1 cellular context compared by ENCODE assay signal in the genomic region with DNA sequence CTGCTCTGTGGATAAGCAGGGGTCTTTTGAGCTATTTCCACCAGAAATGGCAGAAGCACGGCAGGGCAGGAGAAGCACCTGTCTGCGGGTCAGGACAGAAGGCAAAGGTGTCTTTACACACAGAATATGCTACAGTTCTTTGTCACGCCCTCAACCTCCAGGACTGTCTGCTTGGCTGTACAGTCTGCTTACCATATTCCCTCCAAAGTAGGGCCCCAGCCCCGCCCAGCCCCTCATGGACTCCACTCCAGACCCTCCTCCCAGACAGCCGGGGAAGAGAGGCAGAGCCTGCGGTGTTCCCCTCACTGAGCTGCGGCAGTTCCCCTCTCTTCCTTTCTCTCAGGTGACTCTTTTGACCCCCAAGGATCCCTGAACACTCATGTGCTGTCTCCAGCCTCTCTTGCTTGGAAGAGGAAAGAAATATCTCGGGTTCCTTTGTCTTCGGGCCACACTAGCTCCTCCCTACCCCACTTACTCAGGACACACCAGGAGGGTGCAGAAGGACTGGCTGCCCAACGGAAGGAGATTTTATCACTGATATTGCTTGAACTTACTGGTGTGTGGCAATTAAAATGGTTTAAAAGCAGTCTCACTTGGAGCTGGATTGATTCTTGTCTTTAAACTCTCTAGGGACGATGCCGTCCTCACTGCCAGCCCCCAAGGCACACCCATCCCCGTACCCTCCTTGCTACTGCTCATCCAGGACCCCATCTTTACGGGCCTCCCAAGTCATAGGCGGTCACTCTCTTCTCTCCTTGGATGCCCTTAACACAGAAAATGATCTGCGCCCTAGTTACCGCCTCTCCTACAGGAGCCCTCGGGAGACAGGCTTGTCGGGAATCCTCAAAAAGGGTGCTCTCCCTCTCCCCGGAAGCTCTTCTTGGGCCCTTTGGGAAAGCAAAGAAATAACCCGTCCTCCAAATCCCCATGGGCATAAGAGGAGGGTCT.
TF ChIP-seq lines count a peak whose summit lies in the region.

No MANE protein-coding gene starts in this region.

TF ChIP-seq in WTC11, 78 proteins besides CTCF, POLR2A, EP300 and RAD21 (continued from another document):
- TF ChIP-seq, protein P1, sequence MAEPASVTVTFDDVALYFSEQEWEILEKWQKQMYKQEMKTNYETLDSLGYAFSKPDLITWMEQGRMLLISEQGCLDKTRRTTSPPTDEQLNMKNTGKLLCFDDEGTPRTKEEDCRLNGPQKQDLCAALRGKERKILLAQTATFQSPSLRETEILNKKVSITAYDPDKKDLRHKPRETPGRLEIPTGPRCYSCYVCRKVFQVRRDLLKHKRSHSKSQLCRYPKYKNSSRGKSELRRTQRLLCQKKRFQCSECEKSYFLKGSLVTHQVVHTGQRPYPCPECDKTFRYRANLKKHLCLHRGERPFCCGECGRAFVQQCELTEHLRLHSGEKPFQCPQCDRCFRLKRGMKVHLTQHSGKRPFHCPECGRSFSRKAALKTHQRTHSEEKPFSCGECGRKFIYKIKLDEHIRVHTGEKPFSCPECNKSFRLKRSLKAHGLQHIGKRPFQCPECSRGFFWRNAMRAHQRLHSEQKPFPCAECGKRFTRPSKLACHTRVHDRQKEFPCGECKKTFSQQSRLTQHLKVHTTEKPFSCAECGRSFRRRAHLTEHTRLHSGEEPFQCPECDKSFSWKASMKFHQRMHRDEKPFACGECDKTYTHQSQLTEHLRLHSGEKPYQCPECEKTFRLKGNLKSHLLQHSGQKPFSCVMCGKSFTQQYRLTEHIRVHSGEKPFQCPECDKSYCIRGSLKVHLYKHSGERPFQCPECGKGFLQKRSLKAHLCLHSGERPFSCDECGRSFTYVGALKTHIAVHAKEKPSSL (CRISPR knock-in tag; conservative IDR thresholded peaks at IDR 0.05): no peak
- TF ChIP-seq GTF2I (CRISPR knock-in tag; conservative IDR thresholded peaks at IDR 0.05) (no peak), HMGA2 (CRISPR knock-in tag; IDR thresholded peaks at IDR 0.05) (no peak), ZNF138 (CRISPR knock-in tag; conservative IDR thresholded peaks at IDR 0.05) (no peak), TEAD1 (CRISPR knock-in tag; IDR thresholded peaks at IDR 0.05) (no peak), NR1H2 (CRISPR knock-in tag; IDR thresholded peaks at IDR 0.05) (no peak)
- TF ChIP-seq, protein P2, sequence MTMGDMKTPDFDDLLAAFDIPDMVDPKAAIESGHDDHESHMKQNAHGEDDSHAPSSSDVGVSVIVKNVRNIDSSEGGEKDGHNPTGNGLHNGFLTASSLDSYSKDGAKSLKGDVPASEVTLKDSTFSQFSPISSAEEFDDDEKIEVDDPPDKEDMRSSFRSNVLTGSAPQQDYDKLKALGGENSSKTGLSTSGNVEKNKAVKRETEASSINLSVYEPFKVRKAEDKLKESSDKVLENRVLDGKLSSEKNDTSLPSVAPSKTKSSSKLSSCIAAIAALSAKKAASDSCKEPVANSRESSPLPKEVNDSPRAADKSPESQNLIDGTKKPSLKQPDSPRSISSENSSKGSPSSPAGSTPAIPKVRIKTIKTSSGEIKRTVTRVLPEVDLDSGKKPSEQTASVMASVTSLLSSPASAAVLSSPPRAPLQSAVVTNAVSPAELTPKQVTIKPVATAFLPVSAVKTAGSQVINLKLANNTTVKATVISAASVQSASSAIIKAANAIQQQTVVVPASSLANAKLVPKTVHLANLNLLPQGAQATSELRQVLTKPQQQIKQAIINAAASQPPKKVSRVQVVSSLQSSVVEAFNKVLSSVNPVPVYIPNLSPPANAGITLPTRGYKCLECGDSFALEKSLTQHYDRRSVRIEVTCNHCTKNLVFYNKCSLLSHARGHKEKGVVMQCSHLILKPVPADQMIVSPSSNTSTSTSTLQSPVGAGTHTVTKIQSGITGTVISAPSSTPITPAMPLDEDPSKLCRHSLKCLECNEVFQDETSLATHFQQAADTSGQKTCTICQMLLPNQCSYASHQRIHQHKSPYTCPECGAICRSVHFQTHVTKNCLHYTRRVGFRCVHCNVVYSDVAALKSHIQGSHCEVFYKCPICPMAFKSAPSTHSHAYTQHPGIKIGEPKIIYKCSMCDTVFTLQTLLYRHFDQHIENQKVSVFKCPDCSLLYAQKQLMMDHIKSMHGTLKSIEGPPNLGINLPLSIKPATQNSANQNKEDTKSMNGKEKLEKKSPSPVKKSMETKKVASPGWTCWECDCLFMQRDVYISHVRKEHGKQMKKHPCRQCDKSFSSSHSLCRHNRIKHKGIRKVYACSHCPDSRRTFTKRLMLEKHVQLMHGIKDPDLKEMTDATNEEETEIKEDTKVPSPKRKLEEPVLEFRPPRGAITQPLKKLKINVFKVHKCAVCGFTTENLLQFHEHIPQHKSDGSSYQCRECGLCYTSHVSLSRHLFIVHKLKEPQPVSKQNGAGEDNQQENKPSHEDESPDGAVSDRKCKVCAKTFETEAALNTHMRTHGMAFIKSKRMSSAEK (CRISPR knock-in tag; IDR thresholded peaks at IDR 0.05; ENCODE audit: borderline replicate concordance): no peak
- TF ChIP-seq, protein P3, sequence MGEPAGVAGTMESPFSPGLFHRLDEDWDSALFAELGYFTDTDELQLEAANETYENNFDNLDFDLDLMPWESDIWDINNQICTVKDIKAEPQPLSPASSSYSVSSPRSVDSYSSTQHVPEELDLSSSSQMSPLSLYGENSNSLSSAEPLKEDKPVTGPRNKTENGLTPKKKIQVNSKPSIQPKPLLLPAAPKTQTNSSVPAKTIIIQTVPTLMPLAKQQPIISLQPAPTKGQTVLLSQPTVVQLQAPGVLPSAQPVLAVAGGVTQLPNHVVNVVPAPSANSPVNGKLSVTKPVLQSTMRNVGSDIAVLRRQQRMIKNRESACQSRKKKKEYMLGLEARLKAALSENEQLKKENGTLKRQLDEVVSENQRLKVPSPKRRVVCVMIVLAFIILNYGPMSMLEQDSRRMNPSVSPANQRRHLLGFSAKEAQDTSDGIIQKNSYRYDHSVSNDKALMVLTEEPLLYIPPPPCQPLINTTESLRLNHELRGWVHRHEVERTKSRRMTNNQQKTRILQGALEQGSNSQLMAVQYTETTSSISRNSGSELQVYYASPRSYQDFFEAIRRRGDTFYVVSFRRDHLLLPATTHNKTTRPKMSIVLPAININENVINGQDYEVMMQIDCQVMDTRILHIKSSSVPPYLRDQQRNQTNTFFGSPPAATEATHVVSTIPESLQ (CRISPR knock-in tag; IDR thresholded peaks at IDR 0.05): no peak
- TF ChIP-seq, protein P4, sequence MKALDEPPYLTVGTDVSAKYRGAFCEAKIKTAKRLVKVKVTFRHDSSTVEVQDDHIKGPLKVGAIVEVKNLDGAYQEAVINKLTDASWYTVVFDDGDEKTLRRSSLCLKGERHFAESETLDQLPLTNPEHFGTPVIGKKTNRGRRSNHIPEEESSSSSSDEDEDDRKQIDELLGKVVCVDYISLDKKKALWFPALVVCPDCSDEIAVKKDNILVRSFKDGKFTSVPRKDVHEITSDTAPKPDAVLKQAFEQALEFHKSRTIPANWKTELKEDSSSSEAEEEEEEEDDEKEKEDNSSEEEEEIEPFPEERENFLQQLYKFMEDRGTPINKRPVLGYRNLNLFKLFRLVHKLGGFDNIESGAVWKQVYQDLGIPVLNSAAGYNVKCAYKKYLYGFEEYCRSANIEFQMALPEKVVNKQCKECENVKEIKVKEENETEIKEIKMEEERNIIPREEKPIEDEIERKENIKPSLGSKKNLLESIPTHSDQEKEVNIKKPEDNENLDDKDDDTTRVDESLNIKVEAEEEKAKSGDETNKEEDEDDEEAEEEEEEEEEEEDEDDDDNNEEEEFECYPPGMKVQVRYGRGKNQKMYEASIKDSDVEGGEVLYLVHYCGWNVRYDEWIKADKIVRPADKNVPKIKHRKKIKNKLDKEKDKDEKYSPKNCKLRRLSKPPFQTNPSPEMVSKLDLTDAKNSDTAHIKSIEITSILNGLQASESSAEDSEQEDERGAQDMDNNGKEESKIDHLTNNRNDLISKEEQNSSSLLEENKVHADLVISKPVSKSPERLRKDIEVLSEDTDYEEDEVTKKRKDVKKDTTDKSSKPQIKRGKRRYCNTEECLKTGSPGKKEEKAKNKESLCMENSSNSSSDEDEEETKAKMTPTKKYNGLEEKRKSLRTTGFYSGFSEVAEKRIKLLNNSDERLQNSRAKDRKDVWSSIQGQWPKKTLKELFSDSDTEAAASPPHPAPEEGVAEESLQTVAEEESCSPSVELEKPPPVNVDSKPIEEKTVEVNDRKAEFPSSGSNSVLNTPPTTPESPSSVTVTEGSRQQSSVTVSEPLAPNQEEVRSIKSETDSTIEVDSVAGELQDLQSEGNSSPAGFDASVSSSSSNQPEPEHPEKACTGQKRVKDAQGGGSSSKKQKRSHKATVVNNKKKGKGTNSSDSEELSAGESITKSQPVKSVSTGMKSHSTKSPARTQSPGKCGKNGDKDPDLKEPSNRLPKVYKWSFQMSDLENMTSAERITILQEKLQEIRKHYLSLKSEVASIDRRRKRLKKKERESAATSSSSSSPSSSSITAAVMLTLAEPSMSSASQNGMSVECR (CRISPR knock-in tag; IDR thresholded peaks at IDR 0.05; ENCODE audit: borderline replicate concordance): no peak
